15 cellular contexts compared by ENCODE assay signal in the genomic region with DNA sequence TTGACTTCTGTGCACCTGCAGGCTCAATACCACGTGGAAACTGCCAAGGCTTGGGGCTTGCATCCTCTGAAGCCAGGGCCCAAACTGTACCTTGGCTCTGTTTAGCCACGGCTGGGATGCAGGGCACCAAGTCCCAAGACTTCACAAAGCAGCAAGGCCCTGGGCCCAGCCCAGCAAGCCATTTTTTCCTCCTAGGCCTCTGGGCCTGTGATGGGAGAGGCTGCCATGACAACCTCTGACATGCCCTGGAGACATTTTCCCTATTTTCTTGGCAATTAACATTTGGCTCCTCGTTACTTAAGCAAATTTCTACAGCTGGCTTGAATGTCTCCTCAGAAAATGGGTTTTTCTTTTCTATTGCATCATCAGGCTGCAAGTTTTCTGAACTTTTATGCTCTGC. TPM values are rescaled to one million over a fixed set of nuclear protein-coding genes. Genes with fewer than 3 reads are reported as not detected.
DNase-seq lines count a peak whose midpoint lies in the region; ATAC-seq, FAIRE-seq and TF ChIP-seq lines count a peak whose summit lies in the region.
"Not testable (repeated sequence)": the region's sequence is repeated elsewhere in the genome, so short reads cannot be mapped to it uniquely, and the experiment has no call there.
"Had no signal": no experiment of that assay in that cellular context is flagged by ENCODE, and none has a peak within 500 bp of the region (broad histone marks: within the 10 kb centered on the region; RNA-seq: fewer than 3 reads in every experiment).

No MANE protein-coding gene starts in this region.

- H2AFZ ChIP-seq in K562 (ENCODE audit: low read depth, low read length): not testable (repeated sequence)

- H3K4me1 ChIP-seq in A549; K562 (replicated peaks in 1 of 2; ENCODE audit: control insufficient read depth in 2 of 2, insufficient read depth in 2 of 2, low read length in 2 of 2); neutrophil (ENCODE audit: control insufficient read depth in 1 of 2, insufficient read depth in 1 of 2, low read depth in 1 of 2, low read length in 1 of 2): not testable (repeated sequence)
- H3K4me1 ChIP-seq in BLaER1 treated with 17β-estradiol and CSF1 and Interleukin-3, amounts not matched to agents 10 nM and 100 nM: peaks cover 0 to 30% (median 0%) of the 10 kb centered on the region in 10 experiments; a peak in 4 of 20 replicates

- not testable (repeated sequence) for ATAC-seq in A549, K562

- CTCF ChIA-PET in A549 (lab: Yijun Ruan, JAX); K562 (lab: Yijun Ruan, JAX; ENCODE audit: low intra/inter-chr PET ratio): not testable (repeated sequence)

- 84% methylated on average over 3 of the region's 3 CpGs for WGBS in A549 (ENCODE audit: missing lambda C conversion rate)
- WGBS in K562 (ENCODE audit: insufficient coverage, low coverage, missing lambda C conversion rate): 42% methylated on average over 2 of the region's 3 CpGs

- H3K9me1 ChIP-seq in K562 (ENCODE audit: control insufficient read depth, insufficient read depth, low read length): not testable (repeated sequence)

- peaks cover 41% of the 10 kb centered on the region for H3K9me3 ChIP-seq in A549
- H3K9me3 ChIP-seq in BLaER1 treated with 17β-estradiol and CSF1 and Interleukin-3, amounts not matched to agents 10 nM and 100 nM (replicated peaks in 1 of 11): peaks cover 61 to 70% (median 67%) of the 10 kb centered on the region in 11 experiments
- H3K9me3 ChIP-seq in K562 (replicated peaks; ENCODE audit: control insufficient read depth, insufficient read depth, low read depth, low read length); neutrophil: not testable (repeated sequence)

- H3K79me2 ChIP-seq in K562 (ENCODE audit: control insufficient read depth, insufficient read depth, low read length): not testable (repeated sequence)

- intact Hi-C loops in K562 (cut with micrococcal nuclease): not testable (repeated sequence)

- H3K4me2 ChIP-seq in A549; BLaER1 treated with 17β-estradiol and CSF1 and Interleukin-3, amounts not matched to agents 10 nM and 100 nM; K562 (ENCODE audit: insufficient read depth, low read length): not testable (repeated sequence)

- not testable (repeated sequence) for DNase-seq in A549 (ENCODE audit: low read depth in 1 of 2, low spot score in 1 of 2); GM18507 (ENCODE audit: extremely low spot score, insufficient read length, low read depth); K562 (ENCODE audit: extremely low read depth in 1 of 4, low spot score in 3 of 4)

- H4K20me1 ChIP-seq in BLaER1 treated with 17β-estradiol and CSF1 and Interleukin-3, amounts not matched to agents 10 nM and 100 nM: peaks cover 0 to 90% (median 5%) of the 10 kb centered on the region in 11 experiments; a peak in 12 of 22 replicates
- not testable (repeated sequence) for H4K20me1 ChIP-seq in K562 (replicated peaks; ENCODE audit: control insufficient read depth, insufficient read depth, low read length)

- in situ Hi-C loops in K562 (cut with MboI): not testable (repeated sequence)

- not testable (repeated sequence) for TF ChIP-seq POLR2A in A549 (IDR thresholded peaks at IDR 0.05; ENCODE audit: low read length); K562 (conservative IDR thresholded peaks at IDR 0.05)

- POLR2A ChIA-PET in A549 (lab: Yijun Ruan, JAX); K562 (lab: Yijun Ruan, JAX): not testable (repeated sequence)

- H3K36me3 ChIP-seq in BLaER1 treated with 17β-estradiol and CSF1 and Interleukin-3, amounts not matched to agents 10 nM and 100 nM: peaks cover 20 to 92% (median 36%) of the 10 kb centered on the region in 11 experiments
- H3K36me3 ChIP-seq in K562 (ENCODE audit: control insufficient read depth, insufficient read depth, low read length); neutrophil: not testable (repeated sequence)

- H3K9ac ChIP-seq in BLaER1 treated with 17β-estradiol and CSF1 and Interleukin-3, amounts not matched to agents 10 nM and 100 nM; K562 (ENCODE audit: insufficient read depth in 1 of 2, low read depth in 2 of 2, low read length in 2 of 2): not testable (repeated sequence)

- H3K4me3 ChIP-seq in A549; K562; neutrophil (ENCODE audit: low read depth in 1 of 2, low read length in 1 of 2): not testable (repeated sequence)
- peak overlapping the region in 6 of 10 experiments; percentile 12 to 50 (median 25); a peak in 6 of 20 replicates for H3K4me3 ChIP-seq in BLaER1 treated with 17β-estradiol and CSF1 and Interleukin-3, amounts not matched to agents 10 nM and 100 nM

- not testable (repeated sequence) for BruUV-seq in K562 (replicated peaks; lab: Mats Ljungman, UMichigan)

- FAIRE-seq in A549 (lab: Jason Lieb, UNC); K562 (lab: Jason Lieb, UNC): not testable (repeated sequence)
- FAIRE-seq in GM18507 (lab: Jason Lieb, UNC): peak; percentile 33

- H3K27ac ChIP-seq in A549; BLaER1 treated with 17β-estradiol and CSF1 and Interleukin-3, amounts not matched to agents 10 nM and 100 nM; K562 (ENCODE audit: extremely low read depth, low read depth, low read length): not testable (repeated sequence)
- peak overlapping the region; percentile 23 for H3K27ac ChIP-seq in neutrophil

- TF ChIP-seq RAD21 in A549 (conservative IDR thresholded peaks at IDR 0.05 in 1 of 2, IDR thresholded peaks at IDR 0.05 in 1 of 2); K562 (CRISPR knock-in tag; conservative IDR thresholded peaks at IDR 0.05 in 1 of 2, IDR thresholded peaks at IDR 0.05 in 1 of 2): not testable (repeated sequence)

- not testable (repeated sequence) for TF ChIP-seq CTCF in A549 (IDR thresholded peaks at IDR 0.05); K562 (IDR thresholded peaks at IDR 0.05 in 2 of 3, conservative IDR thresholded peaks at IDR 0.05 in 1 of 3; ENCODE audit: insufficient read depth in 2 of 3, low read depth in 1 of 3, low read length in 3 of 3); neutrophil (IDR thresholded peaks at IDR 0.05)

- H3K27me3 ChIP-seq in BLaER1 treated with 17β-estradiol and CSF1 and Interleukin-3, amounts not matched to agents 10 nM and 100 nM; K562 (ENCODE audit: control insufficient read depth in 2 of 2, insufficient read depth in 2 of 2, low read length in 2 of 2); neutrophil: not testable (repeated sequence)

- TF ChIP-seq EP300 in A549 (IDR thresholded peaks at IDR 0.05); K562 (IDR thresholded peaks at IDR 0.05; ENCODE audit: low read length): not testable (repeated sequence)

RNA-seq across cellular contexts. Expression of a gene that starts 25.5 kb away (rescaled TPM):
- 100 and 102 TPM in 2 replicates for polyA plus RNA-seq in A549 (2011; rRNA removed)
- 17.0 and 18.0 TPM in 2 replicates for polyA plus RNA-seq in A549 (2012; cell fraction: cytosol; rRNA removed)
- polyA plus RNA-seq in A549 (2012; cell fraction: nucleus; rRNA removed): 10.5 and 11.5 TPM in 2 replicates
- polyA plus RNA-seq in A549 (2017; fragmentation: RNase III; extraction: RNeasy Plus Mini Kit Qiagen cat#74134 plus additional on column Dnase treatment): 39.0 to 46.2 TPM (median 44.5 TPM) in 3 replicates
- polyA minus RNA-seq in A549 (2011; rRNA and poly(A)+ RNA removed): 96.6 and 97.9 TPM in 2 replicates
- total RNA-seq in K562 (2011; cell fraction: chromatin; rRNA removed; ENCODE audit: low replicate concordance): 15.2 and 26.2 TPM in 2 replicates
- total RNA-seq in K562 (2011; cell fraction: nucleolus; rRNA removed): 16.5 and 18.6 TPM in 2 replicates
- total RNA-seq in K562 (2011; cell fraction: nucleoplasm; rRNA removed): 25.7 and 28.9 TPM in 2 replicates
- 14.1 and 16.8 TPM in 2 replicates for total RNA-seq in K562 (2014; rRNA removed)
- total RNA-seq in K562 (2014; rRNA removed; fragmentation: Illumina TruSeq; extraction: Trizol): 19.8 and 22.0 TPM in 2 replicates
- 18.4 and 20.3 TPM in 2 replicates for total RNA-seq in K562 (2015; rRNA removed; fragmentation: Illumina TruSeq; extraction: Trizol)
- total RNA-seq in K562 (2021): 14.8 and 18.2 TPM in 2 replicates
- polyA plus RNA-seq in K562 (2011; rRNA removed): 16.5 and 18.9 TPM in 2 replicates
- polyA plus RNA-seq in K562 (2011; cell fraction: cytosol; rRNA removed): 7.7 and 8.4 TPM in 2 replicates
- 7.1 and 9.1 TPM in 2 replicates for polyA plus RNA-seq in K562 (2011; cell fraction: nucleus; rRNA removed)
- polyA plus RNA-seq in K562 (2012): 16.4 and 18.0 TPM in 2 replicates
- polyA plus RNA-seq in K562 (2014; fragmentation: Illumina TruSeq; extraction: Trizol): 14.7 and 15.7 TPM in 2 replicates
- 10 to 100 TPM; 33.2 to 35.8 TPM for polyA plus RNA-seq in K562 (2014; fragmentation: Nextera tagmentation; extraction: Ambion mirVana)
- polyA plus RNA-seq in K562 (2014; rRNA removed): 10.5 and 12.7 TPM in 2 replicates
- 33.9 and 36.3 TPM in 2 replicates for polyA minus RNA-seq in K562 (2011; rRNA and poly(A)+ RNA removed)
- polyA minus RNA-seq in K562 (2011; cell fraction: cytosol; rRNA and poly(A)+ RNA removed): 6.8 and 10.6 TPM in 2 replicates
- polyA minus RNA-seq in K562 (2011; cell fraction: nucleus; rRNA and poly(A)+ RNA removed): 14.9 and 23.3 TPM in 2 replicates

RNA-seq across cellular contexts. Expression of a gene that starts 46.1 kb away (rescaled TPM):
- 0.08 TPM in 1 of 2 replicates, not detected in the other for polyA plus RNA-seq in A549 (2011; rRNA removed)
- polyA plus RNA-seq in A549 (2012; cell fraction: cytosol; rRNA removed): not detected in 2 replicates
- polyA plus RNA-seq in A549 (2012; cell fraction: nucleus; rRNA removed): 0.05 TPM in 1 of 2 replicates, not detected in the other
- not detected in 3 replicates for polyA plus RNA-seq in A549 (2017; fragmentation: RNase III; extraction: RNeasy Plus Mini Kit Qiagen cat#74134 plus additional on column Dnase treatment)
- polyA minus RNA-seq in A549 (2011; rRNA and poly(A)+ RNA removed): not detected in 2 replicates
- not detected in 2 replicates for total RNA-seq in K562 (2011; cell fraction: chromatin; rRNA removed; ENCODE audit: low replicate concordance)
- total RNA-seq in K562 (2011; cell fraction: nucleolus; rRNA removed): not detected in 2 replicates
- total RNA-seq in K562 (2011; cell fraction: nucleoplasm; rRNA removed): not detected in 2 replicates
- not detected in 2 replicates for total RNA-seq in K562 (2014; rRNA removed)
- not detected in 2 replicates for total RNA-seq in K562 (2014; rRNA removed; fragmentation: Illumina TruSeq; extraction: Trizol)
- not detected in 2 replicates for total RNA-seq in K562 (2015; rRNA removed; fragmentation: Illumina TruSeq; extraction: Trizol)
- total RNA-seq in K562 (2021): not detected in 2 replicates
- polyA plus RNA-seq in K562 (2011; rRNA removed): not detected in 2 replicates
- polyA plus RNA-seq in K562 (2011; cell fraction: cytosol; rRNA removed): 0.12 TPM in 1 of 2 replicates, not detected in the other
- not detected in 2 replicates for polyA plus RNA-seq in K562 (2011; cell fraction: nucleus; rRNA removed)
- not detected in 2 replicates for polyA plus RNA-seq in K562 (2012)
- polyA plus RNA-seq in K562 (2014; fragmentation: Illumina TruSeq; extraction: Trizol): not detected in 2 replicates
- polyA plus RNA-seq in K562 (2014; fragmentation: Nextera tagmentation; extraction: Ambion mirVana): not detected
- polyA plus RNA-seq in K562 (2014; rRNA removed): not detected in 2 replicates
- polyA minus RNA-seq in K562 (2011; rRNA and poly(A)+ RNA removed): 0.27 TPM in 1 of 2 replicates, not detected in the other
- not detected in 2 replicates for polyA minus RNA-seq in K562 (2011; cell fraction: cytosol; rRNA and poly(A)+ RNA removed)
- not detected in 2 replicates for polyA minus RNA-seq in K562 (2011; cell fraction: nucleus; rRNA and poly(A)+ RNA removed)
- total RNA-seq: A172; A673; CD4-positive, alpha-beta memory T cell; CD4-positive, CD25-positive, alpha-beta regulatory T cell; CD8-positive, alpha-beta memory T cell; Daoy; G401; GM12878 had no signal
- polyA plus RNA-seq: AG04450; CD14-positive monocyte; CD4-positive, alpha-beta memory T cell; CD4-positive, CD25-positive, alpha-beta regulatory T cell; CD8-positive, alpha-beta memory T cell had no signal
